In genomic region chr1:20662110-20662475, GRCh38 we compare ENCODE assay signal across 8 cellular contexts. TPM values are rescaled to one million over a fixed set of nuclear protein-coding genes. Genes with fewer than 3 reads are reported as not detected.
DNase-seq lines count a peak whose midpoint lies in the region; ATAC-seq and TF ChIP-seq lines count a peak whose summit lies in the region.

No MANE protein-coding gene starts in this region.

- peaks cover 26% of the 10 kb centered on the region for H3K36me3 Mint-ChIP-seq in GM23338 (ENCODE audit: low read depth)

- H3K4me3 ChIP-seq in GM23338 (peak overlapping the region; percentile 98), SK-N-MC (peak overlapping the region; percentile 83), fibroblast of the aortic adventitia (ENCODE audit: low read depth, low read length) (peak overlapping the region; percentile 96), skeletal muscle satellite cell (ENCODE audit: low read length) (peak overlapping the region; percentile 95)

- no peaks in the 10 kb centered on the region; the same call in 2 of the 3 replicates for H3K9me3 Mint-ChIP-seq in GM23338

- H3K36me3 ChIP-seq in GM23338 (ENCODE audit: insufficient read depth) (0 out of 2 replicates have a peak, but pooled peaks cover 3% of the 10 kb centered on the region), SK-N-MC (ENCODE audit: insufficient read depth, low read length) (peaks cover 25% of the 10 kb centered on the region; the same call in 1 of the 2 replicates), skeletal muscle satellite cell (ENCODE audit: insufficient read depth, low read length) (peaks cover 11% of the 10 kb centered on the region)

- peak overlapping the region; percentile 88 for H3K4me2 ChIP-seq in GM23338
- peak overlapping the region; percentile 94 for H3K4me2 ChIP-seq in skeletal muscle satellite cell (ENCODE audit: low read length)

- H3K9ac ChIP-seq in SK-N-MC (ENCODE audit: insufficient read length) (peak overlapping the region; percentile 83), skeletal muscle satellite cell (ENCODE audit: low read depth, low read length) (peak overlapping the region; percentile 93)

- no peak for ATAC-seq in GM23338

- DNase-seq in GM23338 (ENCODE audit: low spot score) (no peak), SK-N-MC (ENCODE audit: low read depth, low spot score) (no peak), fibroblast of the aortic adventitia (ENCODE audit: low read depth) (no peak), kidney glomerular epithelial cell (lab: John Stamatoyannopoulos, UW) (no peak), cerebellum (ENCODE audit: low spot score) (no peak), KBM-7 (no peak), GDM1 (lab: John Stamatoyannopoulos, UW) (no peak)

- 0 out of 2 replicates have a peak, but pooled peaks cover 10% of the 10 kb centered on the region for H3F3A ChIP-seq in GM23338 (replicated peaks; ENCODE audit: low read depth)

- H3K4me1 ChIP-seq in GM23338 (ENCODE audit: insufficient read depth) = peaks cover 11% of the 10 kb centered on the region
- peaks cover 22% of the 10 kb centered on the region for H3K4me1 ChIP-seq in skeletal muscle satellite cell (ENCODE audit: control insufficient read depth, insufficient read depth, low read length)

- no peaks in the 10 kb centered on the region for H3K9me2 ChIP-seq in GM23338 (ENCODE audit: insufficient read depth)

- peaks cover 40% of the 10 kb centered on the region for H3K79me2 ChIP-seq in GM23338 (replicated peaks; ENCODE audit: insufficient read depth)

- H3K27me3 ChIP-seq in GM23338 (ENCODE audit: insufficient read depth) (no peaks in the 10 kb centered on the region), skeletal muscle satellite cell (ENCODE audit: control insufficient read depth, insufficient read depth, low read length) (no peaks in the 10 kb centered on the region)

- peaks cover 12% of the 10 kb centered on the region for H4K20me1 ChIP-seq in GM23338 (replicated peaks; ENCODE audit: insufficient read depth)

- H2AFZ ChIP-seq in GM23338 = peak overlapping the region; percentile 89

- H3K27ac Mint-ChIP-seq in GM23338 = peak overlapping the region; percentile 96

- peaks cover 18% of the 10 kb centered on the region for H3K4me1 Mint-ChIP-seq in GM23338

- H3K27ac ChIP-seq in GM23338 (ENCODE audit: low read depth) (peak overlapping the region; percentile 83; the same call in 1 of the 2 replicates), SK-N-MC (no peak overlapping the region)

- TF ChIP-seq CTCF in GM23338 (conservative IDR thresholded peaks at IDR 0.05; ENCODE audit: low read depth in 2 of 2) (no peak), fibroblast of the aortic adventitia (IDR thresholded peaks at IDR 0.05; ENCODE audit: insufficient read depth, low read length) (no peak)

- H3K27me3 Mint-ChIP-seq in GM23338 (ENCODE audit: insufficient read depth, low read depth, poor library complexity) = peaks cover 7% of the 10 kb centered on the region

- H3K4me3 Mint-ChIP-seq in GM23338 = peak overlapping the region; percentile 98

- H3K9me3 ChIP-seq in SK-N-MC (ENCODE audit: low read depth, low read length) = no peaks in the 10 kb centered on the region
- H3K9me3 ChIP-seq in skeletal muscle satellite cell (replicated peaks; ENCODE audit: low read length) = no peaks in the 10 kb centered on the region

- in situ Hi-C loops in KBM-7 (cut with MboI; ENCODE audit: low pct_unique_long_range_greater_than_20kb, low sequenced_read_pairs) = loop anchor here (25.0 kb wide), 1 partner anchor 750 kb away; the partner anchor contains the start of gene PLA2G2E

TF ChIP-seq in GM23338, 12 proteins besides CTCF, POLR2A, EP300 and RAD21 (continues in another document):
- TF ChIP-seq ZNF114 (CRISPR knock-in tag; IDR thresholded peaks at IDR 0.05) = no peak
- no peak for TF ChIP-seq ETS1 (IDR thresholded peaks at IDR 0.05)
- no peak for TF ChIP-seq STAT1 (IDR thresholded peaks at IDR 0.05; ENCODE audit: unreplicated experiment)
- no peak for TF ChIP-seq JUNB (IDR thresholded peaks at IDR 0.05; ENCODE audit: unreplicated experiment)
- no peak for TF ChIP-seq REST (IDR thresholded peaks at IDR 0.05; ENCODE audit: unreplicated experiment)
- TF ChIP-seq NANOG (IDR thresholded peaks at IDR 0.05; ENCODE audit: borderline replicate concordance) = no peak

RNA-seq across cellular contexts. Expression of gene DDOST, which starts 0.9 kb away (rescaled TPM):
- 242 and 270 TPM in 2 replicates for total RNA-seq in GM23338 (2014; rRNA removed; shearing (Covaris generic))
- polyA plus RNA-seq in GM23338 (2016; fragmentation: Nextera tagmentation; extraction: Ambion mirVana) = 145 and 151 TPM in 2 replicates
- total RNA-seq in fibroblast of the aortic adventitia (ENCODE audit: low replicate concordance) (54.0 and 183 TPM in 2 replicates), cerebellum (88.3 TPM)
- total RNA-seq in skeletal muscle satellite cell (2012; rRNA removed) = 198 and 210 TPM in 2 replicates

RNA-seq across cellular contexts. Expression of gene PINK1, which starts 28.8 kb away (rescaled TPM):
- total RNA-seq in GM23338 (2014; rRNA removed; shearing (Covaris generic)) = 34.5 and 42.7 TPM in 2 replicates
- polyA plus RNA-seq in GM23338 (2016; fragmentation: Nextera tagmentation; extraction: Ambion mirVana) = 18.3 and 20.8 TPM in 2 replicates
- total RNA-seq in fibroblast of the aortic adventitia (ENCODE audit: low replicate concordance) (38.1 and 43.0 TPM in 2 replicates), cerebellum (43.5 TPM)
- total RNA-seq in skeletal muscle satellite cell (2012; rRNA removed) = 34.3 and 38.5 TPM in 2 replicates

RNA-seq across cellular contexts. Expression of gene KIF17, which starts 55.7 kb away (rescaled TPM):
- 13.3 and 18.6 TPM in 2 replicates for total RNA-seq in GM23338 (2014; rRNA removed; shearing (Covaris generic))
- polyA plus RNA-seq in GM23338 (2016; fragmentation: Nextera tagmentation; extraction: Ambion mirVana) = 5.9 and 7.4 TPM in 2 replicates
- total RNA-seq in fibroblast of the aortic adventitia (ENCODE audit: low replicate concordance) (0.27 and 3.0 TPM in 2 replicates), cerebellum (1.5 TPM)
- 0.22 and 0.25 TPM in 2 replicates for total RNA-seq in skeletal muscle satellite cell (2012; rRNA removed)
